ENCODE assay signal across 8 cellular contexts in genomic region chr19:19997656-19998268, GRCh38.
A peak's percentile ranks its signal among the peaks of the same experiment; 100 is the strongest.
DNase-seq lines count a peak whose midpoint lies in the region; ATAC-seq and TF ChIP-seq lines count a peak whose summit lies in the region.

No MANE protein-coding gene starts in this region.

- no peaks in the 10 kb centered on the region for H3K36me3 ChIP-seq in WERI-Rb-1
- H3K36me3 ChIP-seq in effector memory CD4-positive, alpha-beta T cell (ENCODE audit: control insufficient read depth, insufficient read depth, low read length) = no peaks in the 10 kb centered on the region
- H3K36me3 ChIP-seq in neutrophil = no peaks in the 10 kb centered on the region

- no peaks in the 10 kb centered on the region for H3K4me1 ChIP-seq in effector memory CD4-positive, alpha-beta T cell (ENCODE audit: control insufficient read depth, insufficient read depth, low read length, poor library complexity, severe bottlenecking)
- H3K4me1 ChIP-seq in neutrophil (ENCODE audit: control insufficient read depth in 1 of 2, insufficient read depth in 1 of 2, low read depth in 1 of 2, low read length in 1 of 2) = no peaks in the 10 kb centered on the region

- ATAC-seq in HG02642 (IDR thresholded peaks at IDR 0.05; ENCODE audit: poor library complexity, unreplicated experiment) = no peak
- ATAC-seq in GM19035 (IDR thresholded peaks at IDR 0.05; ENCODE audit: unreplicated experiment) = no peak
- no peak for ATAC-seq in HG02938 (IDR thresholded peaks at IDR 0.05; ENCODE audit: unreplicated experiment)

- DNase-seq in GM13977 (ENCODE audit: low spot score) (no peak), WERI-Rb-1 (peak; percentile 59), GF-D8 (lab: John Stamatoyannopoulos, UW) (no peak)
- DNase-seq in effector memory CD4-positive, alpha-beta T cell = peak in 2 of 3 donors; percentile 2 to 19

- in situ Hi-C loops in GM13977 (cut with MboI; ENCODE audit: low pct_unique_long_range_greater_than_20kb, low sequenced_read_pairs, unreplicated experiment) = no loop called here

- no peak overlapping the region for H3K4me3 ChIP-seq in WERI-Rb-1 (ENCODE audit: low read depth, low read length)
- no peak overlapping the region for H3K4me3 ChIP-seq in effector memory CD4-positive, alpha-beta T cell (ENCODE audit: insufficient read depth, low read depth, low read length, poor library complexity, severe bottlenecking)
- H3K4me3 ChIP-seq in neutrophil (ENCODE audit: low read depth in 1 of 2, low read length in 1 of 2) = no peak overlapping the region

- TF ChIP-seq CTCF in GM13977 (IDR thresholded peaks at IDR 0.05; ENCODE audit: extremely low read depth, insufficient read depth, missing control alignments) (peak; percentile 51), WERI-Rb-1 (IDR thresholded peaks at IDR 0.05; ENCODE audit: low read depth, low read length) (peak; percentile 93), neutrophil (IDR thresholded peaks at IDR 0.05) (peak; percentile 56)

- H3K9me3 ChIP-seq in WERI-Rb-1 (ENCODE audit: severe bottlenecking) (peaks cover 3% of the 10 kb centered on the region), neutrophil (no peaks in the 10 kb centered on the region)
- peaks cover 7% of the 10 kb centered on the region for H3K9me3 ChIP-seq in effector memory CD4-positive, alpha-beta T cell (ENCODE audit: control insufficient read depth, low read length)

- H3K27ac ChIP-seq in WERI-Rb-1 (no peak overlapping the region), neutrophil (no peak overlapping the region)
- no peak overlapping the region for H3K27ac ChIP-seq in effector memory CD4-positive, alpha-beta T cell (ENCODE audit: insufficient read depth, low read length, poor library complexity, severe bottlenecking)

- no peaks in the 10 kb centered on the region for H3K27me3 ChIP-seq in WERI-Rb-1 (ENCODE audit: insufficient read depth, low read depth, severe bottlenecking)
- no peaks in the 10 kb centered on the region for H3K27me3 ChIP-seq in effector memory CD4-positive, alpha-beta T cell (replicated peaks; ENCODE audit: control insufficient read depth, insufficient read depth, low read length, poor library complexity, severe bottlenecking)
- H3K27me3 ChIP-seq in neutrophil = no peaks in the 10 kb centered on the region

Comparison
In these comparisons a context has a peak if more than half of its experiments do, and no peak if none do; other contexts are left out.
1. DNase-seq: peak in WERI-Rb-1 (single experiment) and effector memory CD4-positive, alpha-beta T cell (2 of 3); none in GM13977 (single experiment) and GF-D8 (single experiment).
2. Peak in every context shown above with its lines, with median percentiles within 50 percentile points of each other: CTCF ChIP-seq.